19 cellular contexts compared by ENCODE assay signal in the genomic region with DNA sequence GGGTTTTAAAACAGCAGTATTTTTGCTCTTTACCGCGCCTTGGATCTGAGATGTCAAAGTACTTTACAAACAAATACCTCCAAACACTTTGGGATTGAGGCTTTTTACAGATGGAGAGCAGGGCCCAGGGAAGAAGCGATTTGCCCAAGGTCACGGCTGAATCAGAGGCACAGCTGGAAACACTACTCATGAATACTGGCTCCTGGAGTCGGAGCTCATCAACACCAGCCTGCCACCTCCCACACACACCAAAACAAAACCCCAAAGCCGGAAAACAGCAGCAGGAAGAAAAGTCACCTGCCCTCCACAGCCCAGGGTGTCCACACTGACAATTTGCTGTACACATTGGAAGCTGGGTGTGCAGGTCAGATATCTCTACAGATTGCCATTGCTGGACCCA.
DNase-seq lines count a peak whose midpoint lies in the region; ATAC-seq and TF ChIP-seq lines count a peak whose summit lies in the region.
"Had no signal": no experiment of that assay in that cellular context is flagged by ENCODE, and none has a peak within 500 bp of the region (broad histone marks: within the 10 kb centered on the region; RNA-seq: fewer than 3 reads in every experiment).

No MANE protein-coding gene starts in this region.

- H3K27ac ChIP-seq in HEK293 (ENCODE audit: extremely low read depth, low read depth, low read length) = no peak overlapping the region
- H3K27ac ChIP-seq: dorsolateral prefrontal cortex, spleen had no signal

- peaks cover 49% of the 10 kb centered on the region for H3K4me1 Mint-ChIP-seq in glutamatergic neuron (ENCODE audit: low read depth, unreplicated experiment)

- H3K36me3 ChIP-seq in HEK293 (ENCODE audit: control insufficient read depth in 2 of 2, insufficient read depth in 1 of 2, low read length in 2 of 2) = no peaks in the 10 kb centered on the region
- H3K36me3 ChIP-seq: spleen had no signal

- H3K4me3 Mint-ChIP-seq in glutamatergic neuron (ENCODE audit: unreplicated experiment) = no peak overlapping the region
- H3K4me3 Mint-ChIP-seq: activated naive CD8-positive, alpha-beta T cell had no signal

- CTCF ChIA-PET in HEK293 (lab: Yijun Ruan, JAX) = no interaction called here

- H3K36me3 Mint-ChIP-seq in glutamatergic neuron (ENCODE audit: unreplicated experiment) = no peaks in the 10 kb centered on the region
- H3K36me3 Mint-ChIP-seq: activated naive CD8-positive, alpha-beta T cell had no signal

- no peaks in the 10 kb centered on the region for H3K9me3 ChIP-seq in HEK293 (ENCODE audit: control insufficient read depth, insufficient read depth, low read depth, low read length)
- H3K9me3 ChIP-seq: Caco-2, SK-N-SH, spleen had no signal

- TF ChIP-seq CTCF in HEK293 (tag by site-specific recombination; IDR thresholded peaks at IDR 0.05) = no peak
- TF ChIP-seq CTCF in glutamatergic neuron (IDR thresholded peaks at IDR 0.05; ENCODE audit: partially characterized antibody, unreplicated experiment) = no peak

- H3K27ac Mint-ChIP-seq in glutamatergic neuron (ENCODE audit: unreplicated experiment) = peak overlapping the region; percentile 46
- H3K27ac Mint-ChIP-seq: activated naive CD8-positive, alpha-beta T cell had no signal

- ATAC-seq in SK-N-SH treated with all-trans-retinoic acid at 6 μM for 48 hours = no peak
- no peak for ATAC-seq in HG03442 (IDR thresholded peaks at IDR 0.05; ENCODE audit: unreplicated experiment)
- no peak for ATAC-seq in HG02885 (IDR thresholded peaks at IDR 0.05; ENCODE audit: poor library complexity, unreplicated experiment)
- ATAC-seq: HepG2 had no signal

- H3K4me3 ChIP-seq in HEK293 (ENCODE audit: low read depth, low read length) = no peak overlapping the region
- H3K4me3 ChIP-seq: dorsolateral prefrontal cortex, spleen had no signal

- peaks cover 5% of the 10 kb centered on the region; the same call in 1 of the 2 replicates for H3K4me1 ChIP-seq in HEK293 (ENCODE audit: control insufficient read depth, insufficient read depth, low read length)
- H3K4me1 ChIP-seq: spleen had no signal

- H3K27me3 Mint-ChIP-seq in glutamatergic neuron (ENCODE audit: unreplicated experiment) = peaks cover 23% of the 10 kb centered on the region

- DNase-seq in NCI-H345 (lab: John Stamatoyannopoulos, UW) = peak; percentile 60
- no peak for DNase-seq in glutamatergic neuron
- DNase-seq in non-pigmented ciliary epithelial cell (ENCODE audit: low read depth) = peak; percentile 3
- DNase-seq: activated CD4-positive, alpha-beta T cell treated with anti-CD3 and anti-CD28 coated beads for 1 hour; AML-193; dorsolateral prefrontal cortex; kidney; NCI-H1930; SK-N-SH; spleen; substantia nigra; T-helper 9 cell had no signal

- POLR2A ChIA-PET in HEK293 (lab: Yijun Ruan, JAX) = no interaction called here

- peaks cover 31% of the 10 kb centered on the region for H3K9me3 Mint-ChIP-seq in glutamatergic neuron (ENCODE audit: unreplicated experiment)

TF ChIP-seq in HEK293, 187 proteins besides CTCF, POLR2A, EP300 and RAD21:
- peak; percentile 76 for TF ChIP-seq ZIC2 (tag by site-specific recombination; IDR thresholded peaks at IDR 0.05)
- TF ChIP-seq, protein P1, sequence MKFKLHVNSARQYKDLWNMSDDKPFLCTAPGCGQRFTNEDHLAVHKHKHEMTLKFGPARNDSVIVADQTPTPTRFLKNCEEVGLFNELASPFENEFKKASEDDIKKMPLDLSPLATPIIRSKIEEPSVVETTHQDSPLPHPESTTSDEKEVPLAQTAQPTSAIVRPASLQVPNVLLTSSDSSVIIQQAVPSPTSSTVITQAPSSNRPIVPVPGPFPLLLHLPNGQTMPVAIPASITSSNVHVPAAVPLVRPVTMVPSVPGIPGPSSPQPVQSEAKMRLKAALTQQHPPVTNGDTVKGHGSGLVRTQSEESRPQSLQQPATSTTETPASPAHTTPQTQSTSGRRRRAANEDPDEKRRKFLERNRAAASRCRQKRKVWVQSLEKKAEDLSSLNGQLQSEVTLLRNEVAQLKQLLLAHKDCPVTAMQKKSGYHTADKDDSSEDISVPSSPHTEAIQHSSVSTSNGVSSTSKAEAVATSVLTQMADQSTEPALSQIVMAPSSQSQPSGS (tag by site-specific recombination; IDR thresholded peaks at IDR 0.05; ENCODE audit: low read depth) = no peak
- TF ChIP-seq OSR2 (tag by site-specific recombination; IDR thresholded peaks at IDR 0.05) = 0 out of 2 replicates have a peak, but pooled peaks have one; percentile 46
- TF ChIP-seq ZNF202 (tag by site-specific recombination; IDR thresholded peaks at IDR 0.05; ENCODE audit: borderline replicate concordance) = no peak
- TF ChIP-seq ZFHX2 (tag by site-specific recombination; conservative IDR thresholded peaks at IDR 0.05) = peak; percentile 43
TF ChIP-seq in HEK293: peak in this region for 3.

TF ChIP-seq in SK-N-SH treated with all-trans-retinoic acid at 6 μM for 48 hours, 23 proteins besides CTCF, POLR2A, EP300 and RAD21 (continues in another document):
- TF ChIP-seq ARNTL (CRISPR knock-in tag; IDR thresholded peaks at IDR 0.05; ENCODE audit: borderline replicate concordance, low read depth) = no peak
- no peak for TF ChIP-seq ZC3H10 (CRISPR knock-in tag; IDR thresholded peaks at IDR 0.05)
- no peak for TF ChIP-seq GLIS3 (CRISPR knock-in tag; IDR thresholded peaks at IDR 0.05)
- no peak for TF ChIP-seq ZNF8 (CRISPR knock-in tag; IDR thresholded peaks at IDR 0.05)
- TF ChIP-seq ZNF70 (CRISPR knock-in tag; IDR thresholded peaks at IDR 0.05) = no peak
- TF ChIP-seq ZFP30 (CRISPR knock-in tag; IDR thresholded peaks at IDR 0.05) = no peak
- no peak for TF ChIP-seq SNAI2 (CRISPR knock-in tag; IDR thresholded peaks at IDR 0.05)
- no peak for TF ChIP-seq POU6F1 (CRISPR knock-in tag; IDR thresholded peaks at IDR 0.05; ENCODE audit: borderline replicate concordance, low read depth)
- TF ChIP-seq, protein P2, sequence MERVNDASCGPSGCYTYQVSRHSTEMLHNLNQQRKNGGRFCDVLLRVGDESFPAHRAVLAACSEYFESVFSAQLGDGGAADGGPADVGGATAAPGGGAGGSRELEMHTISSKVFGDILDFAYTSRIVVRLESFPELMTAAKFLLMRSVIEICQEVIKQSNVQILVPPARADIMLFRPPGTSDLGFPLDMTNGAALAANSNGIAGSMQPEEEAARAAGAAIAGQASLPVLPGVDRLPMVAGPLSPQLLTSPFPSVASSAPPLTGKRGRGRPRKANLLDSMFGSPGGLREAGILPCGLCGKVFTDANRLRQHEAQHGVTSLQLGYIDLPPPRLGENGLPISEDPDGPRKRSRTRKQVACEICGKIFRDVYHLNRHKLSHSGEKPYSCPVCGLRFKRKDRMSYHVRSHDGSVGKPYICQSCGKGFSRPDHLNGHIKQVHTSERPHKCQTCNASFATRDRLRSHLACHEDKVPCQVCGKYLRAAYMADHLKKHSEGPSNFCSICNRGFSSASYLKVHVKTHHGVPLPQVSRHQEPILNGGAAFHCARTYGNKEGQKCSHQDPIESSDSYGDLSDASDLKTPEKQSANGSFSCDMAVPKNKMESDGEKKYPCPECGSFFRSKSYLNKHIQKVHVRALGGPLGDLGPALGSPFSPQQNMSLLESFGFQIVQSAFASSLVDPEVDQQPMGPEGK (CRISPR knock-in tag; IDR thresholded peaks at IDR 0.05; ENCODE audit: borderline replicate concordance) = no peak
- no peak for TF ChIP-seq RARB (CRISPR knock-in tag; IDR thresholded peaks at IDR 0.05)
- TF ChIP-seq CSRNP3 (CRISPR knock-in tag; IDR thresholded peaks at IDR 0.05) = no peak
- TF ChIP-seq PPARA (CRISPR knock-in tag; IDR thresholded peaks at IDR 0.05; ENCODE audit: borderline replicate concordance) = no peak
- TF ChIP-seq ISL1 (CRISPR knock-in tag; IDR thresholded peaks at IDR 0.05) = no peak
- no peak for TF ChIP-seq CSDC2 (CRISPR knock-in tag; IDR thresholded peaks at IDR 0.05)
- TF ChIP-seq ZFP3 (CRISPR knock-in tag; IDR thresholded peaks at IDR 0.05) = no peak
